In the genomic region with DNA sequence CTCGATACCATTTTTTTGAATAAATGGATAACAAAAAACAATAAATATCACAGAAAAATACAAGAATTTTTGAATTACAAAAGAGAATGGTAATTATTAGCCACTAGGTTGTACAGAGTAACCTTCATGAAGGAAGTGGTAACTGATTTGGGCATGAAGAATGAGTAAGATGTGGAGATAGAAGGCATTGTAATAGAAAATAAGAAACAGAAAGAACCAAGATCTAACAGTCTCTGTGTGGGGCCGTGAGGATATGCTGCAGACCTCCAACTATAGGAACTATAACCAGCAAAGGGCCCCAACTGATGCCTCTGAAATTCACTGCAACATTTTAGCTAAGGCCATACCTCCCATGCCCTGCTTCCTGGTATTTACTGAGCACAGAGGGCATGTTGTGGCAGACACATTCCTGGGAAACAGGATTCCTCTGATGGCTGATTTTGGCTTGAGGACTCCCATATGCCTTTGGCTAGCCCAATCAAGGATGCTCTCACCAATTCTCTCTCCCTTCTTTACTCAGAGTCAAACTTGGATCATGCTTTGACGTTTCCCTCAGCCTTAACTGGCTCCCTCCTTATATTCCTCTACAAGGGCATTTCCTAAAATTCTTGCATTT, we compare ENCODE assay signal across 17 cellular contexts.
DNase-seq lines count a peak whose midpoint lies in the region; ATAC-seq lines count a peak whose summit lies in the region.
"Had no signal": no experiment of that assay in that cellular context is flagged by ENCODE, and none has a peak within 500 bp of the region (broad histone marks: within the 10 kb centered on the region; RNA-seq: fewer than 3 reads in every experiment).

No MANE protein-coding gene starts in this region.

- ATAC-seq in GM18909 (IDR thresholded peaks at IDR 0.05; ENCODE audit: poor library complexity, unreplicated experiment): peak; percentile 76
- peak; percentile 65 for ATAC-seq in HG02759 (IDR thresholded peaks at IDR 0.05; ENCODE audit: unreplicated experiment)
- ATAC-seq: left colon, T-helper 17 cell had no signal

- H3K27me3 Mint-ChIP-seq in activated T-cell treated with anti-CD3 and anti-CD28 coated beads, Interleukin-2, amount 50 U/mL, for 24 hours: no peaks in the 10 kb centered on the region
- H3K27me3 Mint-ChIP-seq: B cell had no signal

- no peak overlapping the region for H4K8ac ChIP-seq in mesendoderm (ENCODE audit: low read depth, low read length)

- no CpG with 5 or more reads among the region's 3 CpGs for WGBS in mesendoderm (ENCODE audit: extremely low coverage, insufficient coverage, low lambda C conversion rate)

- no peak overlapping the region for H3K27ac Mint-ChIP-seq in activated T-cell treated with anti-CD3 and anti-CD28 coated beads, Interleukin-2, amount 50 U/mL, for 24 hours
- H3K27ac Mint-ChIP-seq: B cell, T-helper 17 cell had no signal

- no peak overlapping the region for H3K4ac ChIP-seq in mesendoderm (ENCODE audit: low read depth, low read length)

- H3K18ac ChIP-seq in mesendoderm (ENCODE audit: low read length): no peak overlapping the region

- no peaks in the 10 kb centered on the region for H3K4me1 ChIP-seq in mesendoderm (ENCODE audit: control insufficient read depth, low read depth, low read length)

- H3K79me1 ChIP-seq in mesendoderm (ENCODE audit: low read length): no peaks in the 10 kb centered on the region

- no peak overlapping the region for H4K5ac ChIP-seq in mesendoderm (ENCODE audit: low read length)

- H2BK15ac ChIP-seq in mesendoderm (replicated peaks; ENCODE audit: low read depth): no peak overlapping the region

- no peak overlapping the region for H3K27ac ChIP-seq in mesendoderm (ENCODE audit: low read depth, low read length)
- H3K27ac ChIP-seq: brain microvascular endothelial cell, psoas muscle had no signal

- no peak overlapping the region for H3K4me3 ChIP-seq in mesendoderm (ENCODE audit: low read length)
- H3K4me3 ChIP-seq: psoas muscle had no signal

- H3K27me3 ChIP-seq in mesendoderm (ENCODE audit: insufficient read depth, low read length, poor library complexity): no peaks in the 10 kb centered on the region
- H3K27me3 ChIP-seq: brain microvascular endothelial cell had no signal

- H3K4me1 Mint-ChIP-seq in activated T-cell treated with anti-CD3 and anti-CD28 coated beads, Interleukin-2, amount 50 U/mL, for 24 hours (ENCODE audit: low read depth): no peaks in the 10 kb centered on the region
- H3K4me1 Mint-ChIP-seq: T-helper 17 cell had no signal

- no peak overlapping the region for H3K23ac ChIP-seq in mesendoderm (ENCODE audit: low read length)

- H3K4me3 Mint-ChIP-seq in activated T-cell treated with anti-CD3 and anti-CD28 coated beads, Interleukin-2, amount 50 U/mL, for 24 hours: no peak overlapping the region
- H3K4me3 Mint-ChIP-seq: B cell, T-helper 17 cell had no signal

- no peak overlapping the region for H3K9ac ChIP-seq in mesendoderm (ENCODE audit: low read length)

- no peak overlapping the region for H3K4me2 ChIP-seq in mesendoderm (ENCODE audit: low read length)

- no peak overlapping the region for H2BK5ac ChIP-seq in mesendoderm (ENCODE audit: low read length)

- H2AK5ac ChIP-seq in mesendoderm (ENCODE audit: low read length): no peak overlapping the region

- no peaks in the 10 kb centered on the region for H3K79me2 ChIP-seq in mesendoderm (ENCODE audit: control insufficient read depth, insufficient read depth, low read length)

- H3K56ac ChIP-seq in mesendoderm (ENCODE audit: low read length): no peak overlapping the region

- H3K36me3 Mint-ChIP-seq in activated T-cell treated with anti-CD3 and anti-CD28 coated beads, Interleukin-2, amount 50 U/mL, for 24 hours (ENCODE audit: low read depth): no peaks in the 10 kb centered on the region

- H3K9me3 Mint-ChIP-seq in activated T-cell treated with anti-CD3 and anti-CD28 coated beads, Interleukin-2, amount 50 U/mL, for 24 hours: no peaks in the 10 kb centered on the region

- peak; percentile 50 for DNase-seq in NCI-H446 treated with DMSO at 0.1 percent for 48 hours (lab: John Stamatoyannopoulos, UW)
- peak; percentile 43 for DNase-seq in mesendoderm
- no peak for DNase-seq in NCI-H2196 treated with DMSO at 0.1 percent for 48 hours (lab: John Stamatoyannopoulos, UW; ENCODE audit: unreplicated experiment)
- no peak for DNase-seq in NCI-H2227 (lab: John Stamatoyannopoulos, UW; ENCODE audit: unreplicated experiment)
- DNase-seq in activated T-cell treated with anti-CD3 and anti-CD28 coated beads, Interleukin-2, amount 50 U/mL, for 24 hours: no peak
- DNase-seq in medulla oblongata (ENCODE audit: extremely low spot score): no peak
- DNase-seq: activated naive CD4-positive, alpha-beta T cell treated with anti-CD3 and anti-CD28 coated beads, Interleukin-2, amount 50 U/mL, for 16 hours; brain microvascular endothelial cell; hypothalamus; left colon; NCI-H2029; NCI-H774; psoas muscle; T-helper 17 cell had no signal

- no peak overlapping the region for H2BK120ac ChIP-seq in mesendoderm (ENCODE audit: low read depth, low read length)

- no peaks in the 10 kb centered on the region for H3K36me3 ChIP-seq in mesendoderm (ENCODE audit: control insufficient read depth, insufficient read depth, low read length)
- H3K36me3 ChIP-seq: brain microvascular endothelial cell had no signal

Comparison
In these comparisons a context has a peak if more than half of its experiments do, and no peak if none do; other contexts are left out.
1. DNase-seq: peak in NCI-H446 treated with DMSO at 0.1 percent for 48 hours (single experiment) and mesendoderm (single experiment); none in NCI-H2196 treated with DMSO at 0.1 percent for 48 hours (single experiment), NCI-H2227 (single experiment), activated T-cell treated with anti-CD3 and anti-CD28 coated beads, Interleukin-2, amount 50 U/mL, for 24 hours (single experiment) and medulla oblongata (single experiment).